ENCODE assay signal across 8 cellular contexts in the genomic region with DNA sequence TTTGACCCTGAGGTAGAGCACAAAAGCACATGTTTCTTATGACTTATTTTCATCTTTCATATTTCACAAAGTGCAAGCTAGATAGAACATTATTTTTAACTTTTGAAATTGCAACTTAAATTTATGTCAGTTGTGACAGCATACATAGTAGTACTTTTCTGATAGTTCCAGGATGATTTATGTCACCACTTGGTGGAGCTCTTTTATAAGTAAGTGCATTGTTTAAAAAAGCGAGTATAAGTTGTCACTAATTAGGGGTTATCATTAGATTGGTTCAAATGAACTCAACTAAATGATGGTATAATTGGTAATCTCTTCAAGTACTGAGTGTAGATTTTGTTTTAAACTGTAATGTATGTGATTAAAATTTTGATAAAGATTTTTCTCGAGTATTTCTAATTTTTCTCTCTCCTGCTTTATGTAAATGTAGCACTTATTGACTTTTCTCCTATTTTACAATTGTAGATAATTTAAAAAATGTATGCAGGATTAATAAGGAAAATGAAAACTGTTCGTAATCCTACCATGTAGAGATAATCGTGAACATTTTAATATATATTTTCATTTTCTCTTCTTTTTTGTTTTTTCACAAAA. TPM values are rescaled to one million over a fixed set of nuclear protein-coding genes. Genes with fewer than 3 reads are reported as not detected.
DNase-seq lines count a peak whose midpoint lies in the region; ATAC-seq and TF ChIP-seq lines count a peak whose summit lies in the region.

No MANE protein-coding gene starts in this region.

- peak; percentile 51 to 53 for ATAC-seq in activated T-cell treated with anti-CD3 and anti-CD28 coated beads, Interleukin-2, amount 50 U/mL, for 72 hours (replicated peaks in 1 of 2)
- no peak for ATAC-seq in HG03045 (IDR thresholded peaks at IDR 0.05; ENCODE audit: unreplicated experiment)
- ATAC-seq in GM18867 (IDR thresholded peaks at IDR 0.05; ENCODE audit: unreplicated experiment) = no peak
- no peak for ATAC-seq in HG03457 (IDR thresholded peaks at IDR 0.05; ENCODE audit: unreplicated experiment)

- peak overlapping the region; percentile 57 for H3K27ac Mint-ChIP-seq in activated T-cell treated with anti-CD3 and anti-CD28 coated beads, Interleukin-2, amount 50 U/mL, for 72 hours
- no peak overlapping the region for H3K27ac Mint-ChIP-seq in chondrocyte (ENCODE audit: unreplicated experiment)

- H3K36me3 Mint-ChIP-seq in activated T-cell treated with anti-CD3 and anti-CD28 coated beads, Interleukin-2, amount 50 U/mL, for 72 hours (ENCODE audit: insufficient read depth in 2 of 2) = peaks cover 9 to 17% of the 10 kb centered on the region in 2 donors
- peaks cover 21% of the 10 kb centered on the region for H3K36me3 Mint-ChIP-seq in chondrocyte (ENCODE audit: low read depth)

- DNase-seq in activated T-cell treated with anti-CD3 and anti-CD28 coated beads, Interleukin-2, amount 50 U/mL, for 72 hours = no peak
- DNase-seq in activated T-cell treated with anti-CD3 and anti-CD28 coated beads, Interleukin-2, amount 50 U/mL, for 48 hours = no peak
- DNase-seq in NCI-H82 (lab: John Stamatoyannopoulos, UW) (peak; percentile 52), chondrocyte (ENCODE audit: low spot score) (no peak), medulla oblongata (ENCODE audit: extremely low spot score) (peak; percentile 75)

- no peak overlapping the region for H3K4me3 Mint-ChIP-seq in activated T-cell treated with anti-CD3 and anti-CD28 coated beads, Interleukin-2, amount 50 U/mL, for 72 hours
- no peak overlapping the region for H3K4me3 Mint-ChIP-seq in chondrocyte (ENCODE audit: unreplicated experiment)

- H3K9me3 Mint-ChIP-seq in activated T-cell treated with anti-CD3 and anti-CD28 coated beads, Interleukin-2, amount 50 U/mL, for 72 hours = peaks cover 0 to 4% of the 10 kb centered on the region in 2 donors
- peaks cover 15% of the 10 kb centered on the region for H3K9me3 Mint-ChIP-seq in chondrocyte (ENCODE audit: low read depth)

- H3K4me1 Mint-ChIP-seq in activated T-cell treated with anti-CD3 and anti-CD28 coated beads, Interleukin-2, amount 50 U/mL, for 72 hours (ENCODE audit: low read depth) = peaks cover 5% of the 10 kb centered on the region
- peaks cover 7% of the 10 kb centered on the region for H3K4me1 Mint-ChIP-seq in chondrocyte (ENCODE audit: low read depth)

- TF ChIP-seq CTCF in chondrocyte (IDR thresholded peaks at IDR 0.05) = peak; percentile 98

- H3K27me3 Mint-ChIP-seq in activated T-cell treated with anti-CD3 and anti-CD28 coated beads, Interleukin-2, amount 50 U/mL, for 72 hours (ENCODE audit: low read depth) = no peaks in the 10 kb centered on the region
- no peaks in the 10 kb centered on the region for H3K27me3 Mint-ChIP-seq in chondrocyte (ENCODE audit: low read depth)

RNA-seq across cellular contexts. Expression of gene RB1, which starts 31.1 kb away (rescaled TPM):
- 10 to 100 TPM; 32.5 to 37.7 TPM for total RNA-seq in activated T-cell treated with anti-CD3 and anti-CD28 coated beads, Interleukin-2, amount 50 U/mL, for 72 hours
- 33.4 to 40.6 TPM (median 36.0 TPM) in 3 replicates for total RNA-seq in chondrocyte

Comparison
In these comparisons a context has a peak if more than half of its experiments do, and no peak if none do; other contexts are left out.
1. ATAC-seq: peak in activated T-cell treated with anti-CD3 and anti-CD28 coated beads, Interleukin-2, amount 50 U/mL, for 72 hours (2 of 2); none in HG03045 (single experiment), GM18867 (single experiment) and HG03457 (single experiment).
2. DNase-seq: peak in NCI-H82 (single experiment) and medulla oblongata (single experiment); none in activated T-cell treated with anti-CD3 and anti-CD28 coated beads, Interleukin-2, amount 50 U/mL, for 72 hours (0 of 2), activated T-cell treated with anti-CD3 and anti-CD28 coated beads, Interleukin-2, amount 50 U/mL, for 48 hours (0 of 2) and chondrocyte (single experiment).